Comparison of ENCODE assay signal across 1 cellular context in the genomic region with DNA sequence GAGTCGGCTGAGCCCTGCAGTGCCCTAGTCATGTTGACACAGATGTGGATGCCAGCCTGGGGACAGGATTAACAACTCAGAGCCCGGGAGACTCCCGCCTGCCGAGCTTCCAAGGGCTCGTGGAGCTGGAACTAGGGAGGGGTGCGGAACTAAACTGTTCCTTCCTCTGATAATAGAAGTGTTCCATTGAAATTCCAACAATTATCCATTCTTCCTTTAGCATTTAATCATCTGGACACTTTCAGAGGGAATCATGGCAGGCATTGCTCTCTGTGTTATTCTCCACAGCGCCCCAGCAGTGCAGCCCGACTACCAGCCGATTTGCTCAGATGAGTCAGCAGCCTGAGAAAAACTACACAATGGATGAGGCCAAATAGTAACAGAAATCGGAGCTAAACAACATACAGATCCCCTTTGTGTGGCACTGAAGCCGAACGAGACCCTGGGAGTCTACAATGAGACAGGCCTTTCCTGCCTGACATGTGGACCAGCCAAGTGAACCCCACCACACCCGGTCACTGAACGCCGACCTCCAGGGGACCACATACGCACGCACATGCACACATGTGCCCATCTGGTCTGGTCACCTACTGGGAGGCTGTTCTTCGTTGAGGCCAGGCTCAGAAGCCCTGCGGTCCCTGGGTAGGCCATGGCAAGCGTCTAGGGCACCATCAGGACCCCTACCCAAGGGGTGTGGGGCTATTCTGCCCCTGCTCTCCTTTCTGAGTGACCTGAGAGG.
TF ChIP-seq lines count a peak whose summit lies in the region.

No MANE protein-coding gene starts in this region.

TF ChIP-seq in GM23338, 12 proteins besides CTCF, POLR2A, EP300 and RAD21 (continued from another document):
- TF ChIP-seq, protein P1, sequence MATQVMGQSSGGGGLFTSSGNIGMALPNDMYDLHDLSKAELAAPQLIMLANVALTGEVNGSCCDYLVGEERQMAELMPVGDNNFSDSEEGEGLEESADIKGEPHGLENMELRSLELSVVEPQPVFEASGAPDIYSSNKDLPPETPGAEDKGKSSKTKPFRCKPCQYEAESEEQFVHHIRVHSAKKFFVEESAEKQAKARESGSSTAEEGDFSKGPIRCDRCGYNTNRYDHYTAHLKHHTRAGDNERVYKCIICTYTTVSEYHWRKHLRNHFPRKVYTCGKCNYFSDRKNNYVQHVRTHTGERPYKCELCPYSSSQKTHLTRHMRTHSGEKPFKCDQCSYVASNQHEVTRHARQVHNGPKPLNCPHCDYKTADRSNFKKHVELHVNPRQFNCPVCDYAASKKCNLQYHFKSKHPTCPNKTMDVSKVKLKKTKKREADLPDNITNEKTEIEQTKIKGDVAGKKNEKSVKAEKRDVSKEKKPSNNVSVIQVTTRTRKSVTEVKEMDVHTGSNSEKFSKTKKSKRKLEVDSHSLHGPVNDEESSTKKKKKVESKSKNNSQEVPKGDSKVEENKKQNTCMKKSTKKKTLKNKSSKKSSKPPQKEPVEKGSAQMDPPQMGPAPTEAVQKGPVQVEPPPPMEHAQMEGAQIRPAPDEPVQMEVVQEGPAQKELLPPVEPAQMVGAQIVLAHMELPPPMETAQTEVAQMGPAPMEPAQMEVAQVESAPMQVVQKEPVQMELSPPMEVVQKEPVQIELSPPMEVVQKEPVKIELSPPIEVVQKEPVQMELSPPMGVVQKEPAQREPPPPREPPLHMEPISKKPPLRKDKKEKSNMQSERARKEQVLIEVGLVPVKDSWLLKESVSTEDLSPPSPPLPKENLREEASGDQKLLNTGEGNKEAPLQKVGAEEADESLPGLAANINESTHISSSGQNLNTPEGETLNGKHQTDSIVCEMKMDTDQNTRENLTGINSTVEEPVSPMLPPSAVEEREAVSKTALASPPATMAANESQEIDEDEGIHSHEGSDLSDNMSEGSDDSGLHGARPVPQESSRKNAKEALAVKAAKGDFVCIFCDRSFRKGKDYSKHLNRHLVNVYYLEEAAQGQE (IDR thresholded peaks at IDR 0.05; ENCODE audit: unreplicated experiment), result no peak
- TF ChIP-seq JUNB (IDR thresholded peaks at IDR 0.05; ENCODE audit: unreplicated experiment) (no peak), POLR2AphosphoS5 (IDR thresholded peaks at IDR 0.05; ENCODE audit: low read depth) (no peak), ZNF331 (CRISPR knock-in tag; IDR thresholded peaks at IDR 0.05; ENCODE audit: low read depth) (no peak)
- TF ChIP-seq, protein P2, sequence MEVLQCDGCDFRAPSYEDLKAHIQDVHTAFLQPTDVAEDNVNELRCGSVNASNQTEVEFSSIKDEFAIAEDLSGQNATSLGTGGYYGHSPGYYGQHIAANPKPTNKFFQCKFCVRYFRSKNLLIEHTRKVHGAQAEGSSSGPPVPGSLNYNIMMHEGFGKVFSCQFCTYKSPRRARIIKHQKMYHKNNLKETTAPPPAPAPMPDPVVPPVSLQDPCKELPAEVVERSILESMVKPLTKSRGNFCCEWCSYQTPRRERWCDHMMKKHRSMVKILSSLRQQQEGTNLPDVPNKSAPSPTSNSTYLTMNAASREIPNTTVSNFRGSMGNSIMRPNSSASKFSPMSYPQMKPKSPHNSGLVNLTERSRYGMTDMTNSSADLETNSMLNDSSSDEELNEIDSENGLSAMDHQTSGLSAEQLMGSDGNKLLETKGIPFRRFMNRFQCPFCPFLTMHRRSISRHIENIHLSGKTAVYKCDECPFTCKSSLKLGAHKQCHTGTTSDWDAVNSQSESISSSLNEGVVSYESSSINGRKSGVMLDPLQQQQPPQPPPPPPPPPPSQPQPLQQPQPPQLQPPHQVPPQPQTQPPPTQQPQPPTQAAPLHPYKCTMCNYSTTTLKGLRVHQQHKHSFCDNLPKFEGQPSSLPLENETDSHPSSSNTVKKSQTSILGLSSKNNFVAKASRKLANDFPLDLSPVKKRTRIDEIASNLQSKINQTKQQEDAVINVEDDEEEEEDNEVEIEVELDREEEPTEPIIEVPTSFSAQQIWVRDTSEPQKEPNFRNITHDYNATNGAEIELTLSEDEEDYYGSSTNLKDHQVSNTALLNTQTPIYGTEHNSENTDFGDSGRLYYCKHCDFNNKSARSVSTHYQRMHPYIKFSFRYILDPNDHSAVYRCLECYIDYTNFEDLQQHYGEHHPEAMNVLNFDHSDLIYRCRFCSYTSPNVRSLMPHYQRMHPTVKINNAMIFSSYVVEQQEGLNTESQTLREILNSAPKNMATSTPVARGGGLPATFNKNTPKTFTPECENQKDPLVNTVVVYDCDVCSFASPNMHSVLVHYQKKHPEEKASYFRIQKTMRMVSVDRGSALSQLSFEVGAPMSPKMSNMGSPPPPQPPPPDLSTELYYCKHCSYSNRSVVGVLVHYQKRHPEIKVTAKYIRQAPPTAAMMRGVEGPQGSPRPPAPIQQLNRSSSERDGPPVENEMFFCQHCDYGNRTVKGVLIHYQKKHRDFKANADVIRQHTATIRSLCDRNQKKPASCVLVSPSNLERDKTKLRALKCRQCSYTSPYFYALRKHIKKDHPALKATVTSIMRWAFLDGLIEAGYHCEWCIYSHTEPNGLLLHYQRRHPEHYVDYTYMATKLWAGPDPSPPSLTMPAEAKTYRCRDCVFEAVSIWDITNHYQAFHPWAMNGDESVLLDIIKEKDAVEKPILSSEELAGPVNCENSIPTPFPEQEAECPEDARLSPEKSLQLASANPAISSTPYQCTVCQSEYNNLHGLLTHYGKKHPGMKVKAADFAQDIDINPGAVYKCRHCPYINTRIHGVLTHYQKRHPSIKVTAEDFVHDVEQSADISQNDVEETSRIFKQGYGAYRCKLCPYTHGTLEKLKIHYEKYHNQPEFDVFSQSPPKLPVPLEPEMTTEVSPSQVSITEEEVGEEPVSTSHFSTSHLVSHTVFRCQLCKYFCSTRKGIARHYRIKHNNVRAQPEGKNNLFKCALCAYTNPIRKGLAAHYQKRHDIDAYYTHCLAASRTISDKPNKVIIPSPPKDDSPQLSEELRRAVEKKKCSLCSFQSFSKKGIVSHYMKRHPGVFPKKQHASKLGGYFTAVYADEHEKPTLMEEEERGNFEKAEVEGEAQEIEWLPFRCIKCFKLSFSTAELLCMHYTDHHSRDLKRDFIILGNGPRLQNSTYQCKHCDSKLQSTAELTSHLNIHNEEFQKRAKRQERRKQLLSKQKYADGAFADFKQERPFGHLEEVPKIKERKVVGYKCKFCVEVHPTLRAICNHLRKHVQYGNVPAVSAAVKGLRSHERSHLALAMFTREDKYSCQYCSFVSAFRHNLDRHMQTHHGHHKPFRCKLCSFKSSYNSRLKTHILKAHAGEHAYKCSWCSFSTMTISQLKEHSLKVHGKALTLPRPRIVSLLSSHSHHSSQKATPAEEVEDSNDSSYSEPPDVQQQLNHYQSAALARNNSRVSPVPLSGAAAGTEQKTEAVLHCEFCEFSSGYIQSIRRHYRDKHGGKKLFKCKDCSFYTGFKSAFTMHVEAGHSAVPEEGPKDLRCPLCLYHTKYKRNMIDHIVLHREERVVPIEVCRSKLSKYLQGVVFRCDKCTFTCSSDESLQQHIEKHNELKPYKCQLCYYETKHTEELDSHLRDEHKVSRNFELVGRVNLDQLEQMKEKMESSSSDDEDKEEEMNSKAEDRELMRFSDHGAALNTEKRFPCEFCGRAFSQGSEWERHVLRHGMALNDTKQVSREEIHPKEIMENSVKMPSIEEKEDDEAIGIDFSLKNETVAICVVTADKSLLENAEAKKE (CRISPR knock-in tag; IDR thresholded peaks at IDR 0.05), result no peak
- TF ChIP-seq, protein P3, sequence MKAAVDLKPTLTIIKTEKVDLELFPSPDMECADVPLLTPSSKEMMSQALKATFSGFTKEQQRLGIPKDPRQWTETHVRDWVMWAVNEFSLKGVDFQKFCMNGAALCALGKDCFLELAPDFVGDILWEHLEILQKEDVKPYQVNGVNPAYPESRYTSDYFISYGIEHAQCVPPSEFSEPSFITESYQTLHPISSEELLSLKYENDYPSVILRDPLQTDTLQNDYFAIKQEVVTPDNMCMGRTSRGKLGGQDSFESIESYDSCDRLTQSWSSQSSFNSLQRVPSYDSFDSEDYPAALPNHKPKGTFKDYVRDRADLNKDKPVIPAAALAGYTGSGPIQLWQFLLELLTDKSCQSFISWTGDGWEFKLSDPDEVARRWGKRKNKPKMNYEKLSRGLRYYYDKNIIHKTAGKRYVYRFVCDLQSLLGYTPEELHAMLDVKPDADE (IDR thresholded peaks at IDR 0.05), result no peak
TF ChIP-seq in GM23338: peak in this region for 0.
